18 cellular contexts compared by ENCODE assay signal in the genomic region with DNA sequence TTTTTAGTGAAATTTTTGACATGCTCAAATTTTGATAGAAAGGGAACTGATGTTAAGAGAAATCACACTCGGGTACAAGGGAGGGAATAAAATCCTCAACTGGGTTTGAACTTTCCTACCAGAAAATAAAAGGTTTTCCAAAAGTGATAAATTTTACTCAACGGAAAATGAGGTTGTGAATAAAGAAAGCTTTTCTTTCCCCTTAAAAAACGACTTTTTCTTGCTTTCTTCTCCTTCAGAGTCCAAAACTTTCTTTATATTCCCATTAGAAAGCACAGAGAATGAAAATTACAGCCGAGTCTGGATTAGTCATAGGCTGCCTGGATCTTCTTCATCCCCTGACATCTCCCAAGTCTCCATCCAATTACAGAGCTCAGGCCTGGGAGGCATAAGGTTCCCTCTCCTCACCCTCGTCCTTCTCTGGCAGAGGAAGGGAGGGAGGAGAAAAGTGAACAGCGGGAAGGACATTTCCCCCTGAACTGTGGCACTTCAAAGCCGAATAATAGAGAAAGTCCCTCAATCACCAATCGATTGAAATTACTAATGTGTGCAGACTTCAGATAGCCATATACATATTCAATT.
"Had no signal": no experiment of that assay in that cellular context is flagged by ENCODE, and none has a peak within 500 bp of the region (broad histone marks: within the 10 kb centered on the region; RNA-seq: fewer than 3 reads in every experiment).

No MANE protein-coding gene starts in this region.

- H3K9me3 ChIP-seq: left ventricle myocardium inferior, right atrium auricular region, transverse colon had no signal

- H3K4me1 ChIP-seq: right atrium auricular region, transverse colon had no signal

- H3K27ac ChIP-seq: heart right ventricle, right atrium auricular region, transverse colon had no signal

- ATAC-seq: SK-N-SH treated with all-trans-retinoic acid at 6 μM for 48 hours; stimulated activated naive B cell treated with anti-CD40 and anti-IgM and Interleukin-4, amounts not matched to agents 10 μg/mL and 1 μg/mL and 100 μg/mL, for 72 hours had no signal

- H3K27ac Mint-ChIP-seq: activated B cell treated with CpG ODN at 0.5 μM for 24 hours; activated CD4-positive, alpha-beta T cell treated with anti-CD3 and anti-CD28 coated beads, Interleukin-2, amount 10 ng/mL, durations not matched to agents 7 days and 5 days; stimulated activated naive B cell treated with anti-CD40 and anti-IgM and Interleukin-4, amounts not matched to agents 10 μg/mL and 1 μg/mL and 100 μg/mL, for 72 hours; T-helper 1 cell treated with Interleukin-12 subunit alpha and Interleukin-12 subunit beta and Interleukin-4 antibody, amounts not matched to agents 30 μg/mL and 1 μg/mL, for 36 hours had no signal

- H3K4me1 Mint-ChIP-seq: activated B cell treated with CpG ODN at 0.5 μM for 24 hours; activated CD4-positive, alpha-beta T cell treated with anti-CD3 and anti-CD28 coated beads, Interleukin-2, amount 10 ng/mL, durations not matched to agents 7 days and 5 days; stimulated activated naive B cell treated with anti-CD40 and anti-IgM and Interleukin-4, amounts not matched to agents 10 μg/mL and 1 μg/mL and 100 μg/mL, for 72 hours had no signal

- H3K4me3 ChIP-seq: heart right ventricle, left ventricle myocardium inferior, right atrium auricular region, transverse colon had no signal

- H3K4me3 Mint-ChIP-seq: activated B cell treated with CpG ODN at 0.5 μM for 24 hours; activated CD4-positive, alpha-beta T cell treated with anti-CD3 and anti-CD28 coated beads, Interleukin-2, amount 10 ng/mL, durations not matched to agents 7 days and 5 days; stimulated activated naive B cell treated with anti-CD40 and anti-IgM and Interleukin-4, amounts not matched to agents 10 μg/mL and 1 μg/mL and 100 μg/mL, for 72 hours; T-helper 1 cell treated with Interleukin-12 subunit alpha and Interleukin-12 subunit beta and Interleukin-4 antibody, amounts not matched to agents 30 μg/mL and 1 μg/mL, for 36 hours had no signal

- FAIRE-seq: bronchial epithelial cell, frontal cortex, kidney had no signal

- H3K27me3 ChIP-seq: heart right ventricle, right atrium auricular region, transverse colon had no signal

- H3K36me3 Mint-ChIP-seq: stimulated activated naive B cell treated with anti-CD40 and anti-IgM and Interleukin-4, amounts not matched to agents 10 μg/mL and 1 μg/mL and 100 μg/mL, for 72 hours had no signal

- DNase-seq: activated B cell treated with CpG ODN at 0.5 μM for 24 hours; activated CD4-positive, alpha-beta T cell treated with anti-CD3 and anti-CD28 coated beads, Interleukin-2, amount 10 ng/mL, durations not matched to agents 7 days and 5 days; activated naive CD4-positive, alpha-beta T cell treated with anti-CD3 and anti-CD28 coated beads, Interleukin-2, amount 50 U/mL, for 16 hours; activated T-cell treated with anti-CD3 and anti-CD28 coated beads for 4 hours; amygdala; heart right ventricle; kidney; left ventricle myocardium inferior; posterior cingulate gyrus; stimulated activated CD4-positive, alpha-beta T cell treated with anti-CD3 and anti-CD28 coated beads, Interleukin-1b, Interleukin-23, amount 100 ng/mL, for 48 hours; stimulated activated naive B cell treated with anti-CD40 and anti-IgM and Interleukin-4, amounts not matched to agents 10 μg/mL and 1 μg/mL and 100 μg/mL, for 72 hours; substantia nigra; transverse colon had no signal

- H3K9me3 Mint-ChIP-seq: T-helper 1 cell treated with Interleukin-12 subunit alpha and Interleukin-12 subunit beta and Interleukin-4 antibody, amounts not matched to agents 30 μg/mL and 1 μg/mL, for 36 hours had no signal

- H3K36me3 ChIP-seq: heart right ventricle, left ventricle myocardium inferior, right atrium auricular region, transverse colon had no signal
